Comparison of ENCODE assay signal across 29 cellular contexts in genomic region chr7:19239951-19240350, GRCh38.
"Had no signal": no experiment of that assay in that cellular context is flagged by ENCODE, and none has a peak within 500 bp of the region (broad histone marks: within the 10 kb centered on the region; RNA-seq: fewer than 3 reads in every experiment).

No MANE protein-coding gene starts in this region.

- H3K27ac Mint-ChIP-seq: activated CD4-positive, alpha-beta memory T cell treated with anti-CD3 and anti-CD28 coated beads, Interleukin-2, amount 10 ng/mL, durations not matched to agents 7 days and 5 days; activated naive CD4-positive, alpha-beta T cell treated with anti-CD3 and anti-CD28 coated beads for 36 hours; activated naive CD4-positive, alpha-beta T cell treated with anti-CD3 and anti-CD28 coated beads, Interleukin-2, amount 50 U/mL, for 72 hours; activated T-cell treated with anti-CD3 and anti-CD28 coated beads, Interleukin-2, amount 50 U/mL, for 72 hours; activated T-helper 2 cell treated with anti-CD3 and anti-CD28 coated beads, Interferon-gamma antibody, Interleukin-2, Interleukin-4, amounts not matched to agents 10 μg/mL and 5 μg/mL and 100 μg/mL, durations not matched to agents 14 hours and 24 hours and 36 hours; brain had no signal

- H3K4me1 ChIP-seq: adrenal gland had no signal

- H3K36me3 Mint-ChIP-seq: brain had no signal

- H3K9me3 ChIP-seq: adrenal gland had no signal

- H3K27me3 ChIP-seq: adrenal gland had no signal

- H3K4me1 Mint-ChIP-seq: activated CD4-positive, alpha-beta memory T cell treated with anti-CD3 and anti-CD28 coated beads, Interleukin-2, amount 10 ng/mL, durations not matched to agents 7 days and 5 days had no signal

- H3K9ac ChIP-seq: KMS-11 had no signal

- H3K4me2 ChIP-seq: KMS-11 had no signal

- H3K4me3 Mint-ChIP-seq: activated CD4-positive, alpha-beta memory T cell treated with anti-CD3 and anti-CD28 coated beads, Interleukin-2, amount 10 ng/mL, durations not matched to agents 7 days and 5 days; activated naive CD4-positive, alpha-beta T cell treated with anti-CD3 and anti-CD28 coated beads for 36 hours; activated T-cell treated with anti-CD3 and anti-CD28 coated beads, Interleukin-2, amount 50 U/mL, for 72 hours; brain had no signal

- ATAC-seq: activated naive CD4-positive, alpha-beta T cell treated with anti-CD3 and anti-CD28 coated beads, Interleukin-2, amount 50 U/mL, for 72 hours; activated T-cell treated with anti-CD3 and anti-CD28 coated beads, Interleukin-2, amount 50 U/mL, for 72 hours; Panc1 had no signal

- DNase-seq: activated CD4-positive, alpha-beta memory T cell treated with anti-CD3 and anti-CD28 coated beads, Interleukin-2, amount 10 ng/mL, durations not matched to agents 7 days and 5 days; activated CD4-positive, alpha-beta T cell treated with anti-CD3 and anti-CD28 coated beads for 1 hour; activated CD4-positive, alpha-beta T cell treated with anti-CD3 and anti-CD28 coated beads for 48 hours; activated CD4-positive, CD25-positive, alpha-beta regulatory T cell; activated gamma-delta T cell; activated naive CD4-positive, alpha-beta T cell treated with anti-CD3 and anti-CD28 coated beads for 36 hours; activated T-cell treated with anti-CD3 and anti-CD28 coated beads, Interleukin-2, amount 50 U/mL, for 1 hour; activated T-cell treated with anti-CD3 and anti-CD28 coated beads, Interleukin-2, amount 50 U/mL, for 72 hours; adrenal gland; caudate nucleus; cerebellar nuclear complex; MM.1S; MV-4-11; NCI-H1092 treated with DMSO at 0.1 percent for 48 hours; NCI-H1417; NCI-H146; NCI-H187; NCI-H2081; NCI-H510A; NCI-H526; NCI-H774; SHP77 treated with DMSO at 0.1 percent for 48 hours; T1000; WERI-Rb-1 had no signal

- H3K4me3 ChIP-seq: adrenal gland had no signal

- H3K27me3 Mint-ChIP-seq: activated CD4-positive, alpha-beta memory T cell treated with anti-CD3 and anti-CD28 coated beads, Interleukin-2, amount 10 ng/mL, durations not matched to agents 7 days and 5 days; brain had no signal

- H3K27ac ChIP-seq: adrenal gland, KMS-11, WERI-Rb-1 had no signal

- H3K36me3 ChIP-seq: adrenal gland, WERI-Rb-1 had no signal
